ENCODE assay signal across 6 cellular contexts in the genomic region with DNA sequence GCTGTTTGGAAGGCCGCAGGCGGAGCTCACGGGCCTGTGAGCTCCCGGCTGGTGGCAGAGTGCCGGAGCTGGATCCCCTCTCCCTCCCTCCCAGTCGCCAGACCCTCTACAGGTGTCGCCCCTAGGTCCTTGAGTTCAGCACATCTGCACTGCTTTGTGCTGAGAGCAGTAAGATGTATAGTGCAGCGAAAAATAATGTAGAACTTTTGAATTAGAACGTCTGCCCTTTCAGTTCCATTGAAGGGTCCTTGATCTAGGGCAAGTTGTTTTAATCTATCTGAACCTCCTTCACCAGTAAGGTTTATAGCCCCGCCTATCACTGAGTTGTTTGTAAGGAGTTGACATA. TPM values are rescaled to one million over a fixed set of nuclear protein-coding genes. Genes with fewer than 3 reads are reported as not detected.
DNase-seq lines count a peak whose midpoint lies in the region; ATAC-seq, FAIRE-seq and TF ChIP-seq lines count a peak whose summit lies in the region.

No MANE protein-coding gene starts in this region.

- DNase-seq in NCI-H82 (lab: John Stamatoyannopoulos, UW) (peak; percentile 27), NCI-H82 treated with DMSO at 0.1 percent for 48 hours (lab: John Stamatoyannopoulos, UW; ENCODE audit: unreplicated experiment) (no peak), LNCaP clone FGC (ENCODE audit: low read depth) (no peak), fibroblast of lung (ENCODE audit: low read depth in 2 of 2) (no peak), D721Med (ENCODE audit: insufficient read length, low spot score) (no peak)
- DNase-seq in stimulated activated naive CD8-positive, alpha-beta T cell treated with anti-CD3 and anti-CD28 coated beads, Interleukin-15, amount 100 ng/mL, for 72 hours: no peak

- peaks cover 10% of the 10 kb centered on the region for H3K79me2 ChIP-seq in fibroblast of lung (ENCODE audit: control insufficient read depth, insufficient read depth, low read length)

- peak overlapping the region; percentile 86 for H3K9ac ChIP-seq in fibroblast of lung (ENCODE audit: insufficient read depth, low read length)

- TF ChIP-seq CTCF in LNCaP clone FGC (IDR thresholded peaks at IDR 0.05; ENCODE audit: control insufficient read depth, extremely low read depth, insufficient read depth) (no peak), fibroblast of lung (conservative IDR thresholded peaks at IDR 0.05 in 1 of 2, IDR thresholded peaks at IDR 0.05 in 1 of 2; ENCODE audit: low read depth in 1 of 2, low read length in 2 of 2) (no peak), D721Med (IDR thresholded peaks at IDR 0.05; ENCODE audit: insufficient read depth, missing control alignments) (no peak)

- peak overlapping the region; percentile 89 to 94 for H3K4me3 Mint-ChIP-seq in stimulated activated naive CD8-positive, alpha-beta T cell treated with anti-CD3 and anti-CD28 coated beads, Interleukin-15, amount 100 ng/mL, for 72 hours

- no peaks in the 10 kb centered on the region for H3K27me3 ChIP-seq in fibroblast of lung (ENCODE audit: control insufficient read depth, insufficient read depth, low read length)

- no peaks in the 10 kb centered on the region for H3K9me3 Mint-ChIP-seq in stimulated activated naive CD8-positive, alpha-beta T cell treated with anti-CD3 and anti-CD28 coated beads, Interleukin-15, amount 100 ng/mL, for 72 hours

- H2AFZ ChIP-seq in fibroblast of lung (ENCODE audit: low read length): peak overlapping the region; percentile 79

- H3K36me3 ChIP-seq in fibroblast of lung (ENCODE audit: control insufficient read depth, insufficient read depth, low read length): peaks cover 4% of the 10 kb centered on the region

- FAIRE-seq in D721Med (lab: Jason Lieb, UNC): no peak

- peak overlapping the region; percentile 81 for H3K27ac ChIP-seq in fibroblast of lung (ENCODE audit: insufficient read depth, low read length)

- H3K4me1 ChIP-seq in fibroblast of lung (ENCODE audit: control insufficient read depth, extremely low read depth, insufficient read depth, low read length): peaks cover 2% of the 10 kb centered on the region

- peak overlapping the region; percentile 77 for H3K4me2 ChIP-seq in fibroblast of lung (ENCODE audit: extremely low read depth, insufficient read depth, low read length)

- H3K9me3 ChIP-seq in fibroblast of lung (ENCODE audit: control insufficient read depth, insufficient read depth, low read depth, low read length): no peaks in the 10 kb centered on the region

- H3K27me3 Mint-ChIP-seq in stimulated activated naive CD8-positive, alpha-beta T cell treated with anti-CD3 and anti-CD28 coated beads, Interleukin-15, amount 100 ng/mL, for 72 hours: no peaks in the 10 kb centered on the region

- H4K20me1 ChIP-seq in fibroblast of lung (ENCODE audit: control insufficient read depth, extremely low read depth, insufficient read depth, low read length): no peaks in the 10 kb centered on the region

- peaks cover 26% of the 10 kb centered on the region for H3K4me1 Mint-ChIP-seq in stimulated activated naive CD8-positive, alpha-beta T cell treated with anti-CD3 and anti-CD28 coated beads, Interleukin-15, amount 100 ng/mL, for 72 hours

- H3K27ac Mint-ChIP-seq in stimulated activated naive CD8-positive, alpha-beta T cell treated with anti-CD3 and anti-CD28 coated beads, Interleukin-15, amount 100 ng/mL, for 72 hours: peak overlapping the region; percentile 99 to 100

- peak overlapping the region; percentile 93 for H3K4me3 ChIP-seq in LNCaP clone FGC (ENCODE audit: low read depth, low read length)
- peak overlapping the region; percentile 90 to 95 (median 93) for H3K4me3 ChIP-seq in fibroblast of lung (replicated peaks in 1 of 4; ENCODE audit: control extremely low read depth in 1 of 4, insufficient read depth in 1 of 4, low read depth in 3 of 4, low read length in 4 of 4)

- ATAC-seq in stimulated activated naive CD8-positive, alpha-beta T cell treated with anti-CD3 and anti-CD28 coated beads, Interleukin-15, amount 100 ng/mL, for 72 hours: peak; percentile 84

RNA-seq across cellular contexts. Expression of a gene that starts 0.4 kb away (rescaled TPM):
- total RNA-seq in fibroblast of lung: 14.9 and 17.2 TPM in 2 replicates
- 9.2 and 12.9 TPM in 2 replicates for polyA plus RNA-seq in fibroblast of lung
- polyA plus RNA-seq in fibroblast of lung (2012): 5.5 and 7.3 TPM in 2 replicates
- polyA minus RNA-seq in fibroblast of lung (ENCODE audit: low replicate concordance): 2.9 and 3.7 TPM in 2 replicates

RNA-seq across cellular contexts. Expression of a gene that starts 0.5 kb away (rescaled TPM):
- 6.4 and 6.9 TPM in 2 replicates for total RNA-seq in fibroblast of lung
- 7.4 and 8.4 TPM in 2 replicates for polyA plus RNA-seq in fibroblast of lung
- 7.0 and 7.7 TPM in 2 replicates for polyA plus RNA-seq in fibroblast of lung (2012)
- polyA minus RNA-seq in fibroblast of lung (ENCODE audit: low replicate concordance): 0.04 and 0.75 TPM in 2 replicates

RNA-seq across cellular contexts. Expression of a gene that starts 18.1 kb away (rescaled TPM):
- not detected in 2 replicates for total RNA-seq in fibroblast of lung
- polyA plus RNA-seq in fibroblast of lung: not detected in 2 replicates
- not detected in 2 replicates for polyA plus RNA-seq in fibroblast of lung (2012)
- not detected in 2 replicates for polyA minus RNA-seq in fibroblast of lung (ENCODE audit: low replicate concordance)

RNA-seq across cellular contexts. Expression of a gene that starts 49.5 kb away (rescaled TPM):
- 5.1 and 5.4 TPM in 2 replicates for total RNA-seq in fibroblast of lung
- polyA plus RNA-seq in fibroblast of lung: 2.7 and 2.8 TPM in 2 replicates
- polyA plus RNA-seq in fibroblast of lung (2012): 2.5 and 2.7 TPM in 2 replicates
- 0.75 and 0.93 TPM in 2 replicates for polyA minus RNA-seq in fibroblast of lung (ENCODE audit: low replicate concordance)
